ENCODE assay signal across 11 cellular contexts in genomic region chr17:83204230-83204725, GRCh38.
DNase-seq lines count a peak whose midpoint lies in the region; ATAC-seq and TF ChIP-seq lines count a peak whose summit lies in the region.
"Had no signal": no experiment of that assay in that cellular context is flagged by ENCODE, and none has a peak within 500 bp of the region (broad histone marks: within the 10 kb centered on the region; RNA-seq: fewer than 3 reads in every experiment).

No MANE protein-coding gene starts in this region.

- peak overlapping the region; percentile 1 for H3K4me3 Mint-ChIP-seq in dendritic cell treated with granulocyte-macrophage colony-stimulating factor and Interleukin-4, amounts not matched to agents 40 ng/mL and 50 ng/mL, for 4 days

- intact Hi-C loops in dendritic cell treated with granulocyte-macrophage colony-stimulating factor and Interleukin-4, amounts not matched to agents 40 ng/mL and 50 ng/mL, for 4 days (cut with micrococcal nuclease) = no loop called here
- intact Hi-C loops in psoas muscle (cut with DNase I) = no loop called here

- H3K4me3 ChIP-seq in ACC112 (ENCODE audit: low read depth, low read length) (no peak overlapping the region), psoas muscle (no peak overlapping the region)

- peak overlapping the region; percentile 98 for H3K27ac ChIP-seq in ACC112 (ENCODE audit: low read depth, low read length)
- H3K27ac ChIP-seq in psoas muscle = peak overlapping the region; percentile 70

- POLR2A ChIA-PET in GM10248 (lab: Yijun Ruan, JAX) = no interaction called here

- peak overlapping the region; percentile 100 for H3K27ac Mint-ChIP-seq in dendritic cell treated with granulocyte-macrophage colony-stimulating factor and Interleukin-4, amounts not matched to agents 40 ng/mL and 50 ng/mL, for 4 days

- CTCF ChIA-PET in GM10248 (lab: Yijun Ruan, JAX) = interaction anchor here (3.0 kb wide), 1 partner anchor 423 kb away, joined by 19 read pairs; no protein-coding TSS in a partner anchor

- TF ChIP-seq CTCF in psoas muscle (IDR thresholded peaks at IDR 0.05) (no peak), GM10248 (IDR thresholded peaks at IDR 0.05; ENCODE audit: control extremely low read depth, extremely low read depth, low read depth, missing control alignments) (no peak)

- no peaks in the 10 kb centered on the region for H3K9me3 ChIP-seq in psoas muscle

- H3K79me2 ChIP-seq in ACC112 (ENCODE audit: control insufficient read depth, insufficient read depth, low read length, unreplicated experiment) = no peaks in the 10 kb centered on the region

- in situ Hi-C loops in G401 (cut with HindIII; ENCODE audit: low sequenced_read_pairs) = no loop called here

- H3K36me3 Mint-ChIP-seq in dendritic cell treated with granulocyte-macrophage colony-stimulating factor and Interleukin-4, amounts not matched to agents 40 ng/mL and 50 ng/mL, for 4 days (ENCODE audit: low read depth) = peaks cover 8% of the 10 kb centered on the region

- DNase-seq in G401 (ENCODE audit: low spot score) (peak; percentile 14), psoas muscle (no peak), NCI-H187 treated with DMSO at 0.1 percent for 48 hours (lab: John Stamatoyannopoulos, UW) (no peak), GM10248 (ENCODE audit: extremely low spot score) (no peak), activated gamma-delta T cell (lab: John Stamatoyannopoulos, UW) (no peak), NCI-H748 (lab: John Stamatoyannopoulos, UW; ENCODE audit: unreplicated experiment) (no peak)
- DNase-seq: activated effector memory CD4-positive, alpha-beta T cell treated with Interleukin-2 at 50 U/mL for 16 hours; MV-4-11; NCI-H446 treated with DMSO at 0.1 percent for 48 hours had no signal

- no peaks in the 10 kb centered on the region for H3K27me3 Mint-ChIP-seq in dendritic cell treated with granulocyte-macrophage colony-stimulating factor and Interleukin-4, amounts not matched to agents 40 ng/mL and 50 ng/mL, for 4 days

- H3K4me1 ChIP-seq in ACC112 (ENCODE audit: control insufficient read depth, insufficient read depth, low read length, unreplicated experiment) = peaks cover 36% of the 10 kb centered on the region
- peaks cover 21% of the 10 kb centered on the region for H3K4me1 ChIP-seq in psoas muscle

- H3K27me3 ChIP-seq in ACC112 (ENCODE audit: insufficient read depth, low read length) (no peaks in the 10 kb centered on the region), psoas muscle (ENCODE audit: insufficient read depth in 3 of 3, low read length in 2 of 3) (no peaks in the 10 kb centered on the region)

- H3K9me3 Mint-ChIP-seq in dendritic cell treated with granulocyte-macrophage colony-stimulating factor and Interleukin-4, amounts not matched to agents 40 ng/mL and 50 ng/mL, for 4 days = no peaks in the 10 kb centered on the region

- WGBS in psoas muscle, 3 donors = 91 to 95% (median 92%) methylated on average over 7 to 8 of the region's 9 CpGs

- no peak for ATAC-seq in psoas muscle

- no peaks in the 10 kb centered on the region for H3K36me3 ChIP-seq in ACC112 (ENCODE audit: insufficient read depth, low read length)
- H3K36me3 ChIP-seq in psoas muscle (ENCODE audit: insufficient read depth in 1 of 2, low read depth in 1 of 2) = no peaks in the 10 kb centered on the region

- H2AFZ ChIP-seq in ACC112 (ENCODE audit: low read length, unreplicated experiment) = no peak overlapping the region

- peaks cover 69% of the 10 kb centered on the region for H3K4me1 Mint-ChIP-seq in dendritic cell treated with granulocyte-macrophage colony-stimulating factor and Interleukin-4, amounts not matched to agents 40 ng/mL and 50 ng/mL, for 4 days (ENCODE audit: low read depth)
